In genomic region chr17:20009302-20010098, GRCh38 we compare ENCODE assay signal across 8 cellular contexts. TPM values are rescaled to one million over a fixed set of nuclear protein-coding genes. Genes with fewer than 3 reads are reported as not detected.
A peak's percentile ranks its signal among the peaks of the same experiment; 100 is the strongest.
DNase-seq lines count a peak whose midpoint lies in the region; ATAC-seq and TF ChIP-seq lines count a peak whose summit lies in the region.

Gene SPECC1, plus strand, starts transcription at chr17:20009359. Its CDS starts 87,293 bp downstream, at chr17:20096652.

- H3K9me2 ChIP-seq in DOHH2 (replicated peaks; ENCODE audit: control insufficient read depth, low read length) = no peaks in the 10 kb centered on the region

- H3K4me2 ChIP-seq in DOHH2 (ENCODE audit: low read length) = peak within 1 kb of the TSS; percentile 78

- H3K27me3 ChIP-seq in DOHH2 (ENCODE audit: control insufficient read depth, low read length) (peaks cover 37% of the 10 kb centered on the region), ovary (no peaks in the 10 kb centered on the region), tibial nerve (no peaks in the 10 kb centered on the region)

- H3K4me3 ChIP-seq in DOHH2 (ENCODE audit: low read length) (peak within 1 kb of the TSS; percentile 70), ovary (peak within 1 kb of the TSS; percentile 76), tibial nerve (peak within 1 kb of the TSS; percentile 55 to 94 (median 63))

- WGBS in ovary, 3 donors = 0% methylated on average over 46 to 96 of the region's 96 CpGs
- WGBS in tibial nerve, 2 donors = 1% methylated on average over 34 to 50 of the region's 96 CpGs

- no peaks in the 10 kb centered on the region for H3K9me3 ChIP-seq in DOHH2 (ENCODE audit: control insufficient read depth, insufficient read depth, low read length)
- H3K9me3 ChIP-seq in ovary = no peaks in the 10 kb centered on the region
- no peaks in the 10 kb centered on the region for H3K9me3 ChIP-seq in tibial nerve

- no peaks in the 10 kb centered on the region for H3K36me3 ChIP-seq in DOHH2 (ENCODE audit: control insufficient read depth, low read length)
- no peaks in the 10 kb centered on the region for H3K36me3 ChIP-seq in ovary
- H3K36me3 ChIP-seq in tibial nerve = no peaks in the 10 kb centered on the region

- no peak for TF ChIP-seq POLR2A in ovary (IDR thresholded peaks at IDR 0.05)
- TF ChIP-seq POLR2A in tibial nerve (IDR thresholded peaks at IDR 0.05) = peak in 1 of 2 donors; percentile 35

- TF ChIP-seq EP300 in ovary (IDR thresholded peaks at IDR 0.05) (no peak), tibial nerve (IDR thresholded peaks at IDR 0.05) (no peak)

- H4K20me1 ChIP-seq in DOHH2 (ENCODE audit: control insufficient read depth, insufficient read depth, low read depth, low read length) = no peaks in the 10 kb centered on the region

- DNase-seq in LHCN-M2 (ENCODE audit: low read depth) (peak; percentile 52), SK-MEL-5 (ENCODE audit: low read depth, low spot score) (peak; percentile 73), head of caudate nucleus (peak; percentile 30 to 94 (median 86)), ovary (peak; percentile 84 to 95 (median 90)), tibial nerve (ENCODE audit: low spot score in 2 of 2) (peak; percentile 82 to 84)
- peak; percentile 90 for DNase-seq in activated naive CD4-positive, alpha-beta T cell treated with Interleukin-2 at 50 U/mL for 16 hours

- TF ChIP-seq CTCF in DOHH2 (IDR thresholded peaks at IDR 0.05; ENCODE audit: low read depth, low read length, poor library complexity, severe bottlenecking) = peak; percentile 72
- TF ChIP-seq CTCF in ovary (IDR thresholded peaks at IDR 0.05) = peak in 2 of 3 donors; percentile 99
- TF ChIP-seq CTCF in tibial nerve (IDR thresholded peaks at IDR 0.05) = peak in 4 of 5 experiments; percentile 98 to 100 (median 99)

- peaks cover 5% of the 10 kb centered on the region; the same call in 1 of the 2 replicates for H3F3A ChIP-seq in DOHH2 (ENCODE audit: control insufficient read depth, insufficient read depth)

- ATAC-seq in GM21786 (IDR thresholded peaks at IDR 0.05; ENCODE audit: unreplicated experiment) = peak; percentile 88

- no peaks in the 10 kb centered on the region for H3K79me2 ChIP-seq in DOHH2 (ENCODE audit: control insufficient read depth, low read length)

- intact Hi-C loops in head of caudate nucleus (cut with DNase I) (loop anchor here (5.0 kb wide), 2 partner anchors 83 to 108 kb away; no protein-coding TSS in a partner anchor), ovary (cut with DNase I) (loop anchor here (2.0 to 10.0 kb wide), 6 partner anchors 83 to 313 kb away; no protein-coding TSS in a partner anchor)

- in situ Hi-C loops in SK-MEL-5 (cut with HindIII; ENCODE audit: low pct_unique_long_range_greater_than_20kb, low sequenced_read_pairs) = no loop called here

- H3K4me1 ChIP-seq in DOHH2 (ENCODE audit: control insufficient read depth, low read length) = peaks cover 17% of the 10 kb centered on the region
- no peaks in the 10 kb centered on the region for H3K4me1 ChIP-seq in ovary (ENCODE audit: insufficient read depth)
- peaks cover 0 to 24% (median 0%) of the 10 kb centered on the region in 4 donors for H3K4me1 ChIP-seq in tibial nerve

- H3K27ac ChIP-seq in DOHH2 (ENCODE audit: low read depth, low read length) (no peak within 1 kb of the TSS), ovary (peak within 1 kb of the TSS; percentile 72 to 76), tibial nerve (peak within 1 kb of the TSS; percentile 49 to 87 (median 74))

RNA-seq across cellular contexts. Expression of gene SPECC1, which starts in this region (rescaled TPM):
- total RNA-seq in LHCN-M2 (2014; rRNA removed) (16.9 and 19.9 TPM in 2 replicates), ovary (10 to 100 TPM; 34.7 to 86.5 (median 68.7) TPM), tibial nerve (100 to 1,000 TPM in 2 of 4 donors, 10 to 100 TPM in 2; 63.2 to 139 (median 98.1) TPM)
- polyA plus RNA-seq in LHCN-M2 (2012) = 26.0 TPM
- total RNA-seq in SK-MEL-5 (2014; rRNA removed; shearing (Covaris generic)) = 9.6 and 12.5 TPM in 2 replicates
- 6.9 and 10.2 TPM in 2 replicates for polyA plus RNA-seq in SK-MEL-5 (2015; cell fraction: cytosol; rRNA removed)
- 4.5 and 4.9 TPM in 2 replicates for polyA plus RNA-seq in SK-MEL-5 (2015; cell fraction: nucleus; rRNA removed)
- 10 to 100 TPM; 39.5 to 47.8 TPM for polyA plus RNA-seq in ovary
